Comparison of ENCODE assay signal across 13 cellular contexts in the genomic region with DNA sequence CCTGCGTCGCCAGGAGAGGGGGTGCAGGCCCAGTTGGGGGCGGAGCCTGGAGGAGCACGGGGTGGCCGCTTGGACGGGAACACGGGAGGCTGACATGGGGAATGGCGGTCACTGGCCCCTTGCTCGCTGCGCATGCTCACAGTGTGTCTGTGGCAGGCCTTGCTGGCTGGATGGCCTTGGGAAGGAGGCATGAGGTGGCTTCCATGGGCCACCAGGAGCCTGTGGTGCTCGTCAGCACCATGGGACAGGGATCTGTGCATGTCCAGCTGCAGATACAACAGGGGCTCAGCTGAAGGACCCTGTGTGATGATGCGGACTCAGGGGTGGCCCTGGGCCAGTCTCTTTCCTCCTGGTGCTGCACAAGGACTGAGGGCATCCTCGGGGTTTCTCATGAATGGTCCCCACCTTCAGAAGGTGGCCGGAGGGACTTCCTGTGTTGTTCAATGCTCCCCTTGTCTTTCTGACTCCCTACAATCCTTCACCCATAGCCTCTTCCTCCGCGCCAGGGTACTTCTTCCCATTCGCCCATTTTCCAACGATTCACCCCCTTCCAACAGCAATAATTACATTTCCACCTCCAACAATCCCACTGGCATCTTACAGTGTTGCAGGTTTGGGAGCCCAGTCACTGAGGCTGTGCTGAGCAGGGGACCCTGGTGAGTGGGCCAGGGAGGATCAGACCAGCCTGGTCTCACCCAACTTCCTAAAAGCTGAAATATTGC. TPM values are rescaled to one million over a fixed set of nuclear protein-coding genes. Genes with fewer than 3 reads are reported as not detected.
DNase-seq lines count a peak whose midpoint lies in the region; ATAC-seq and TF ChIP-seq lines count a peak whose summit lies in the region.
"Had no signal": no experiment of that assay in that cellular context is flagged by ENCODE, and none has a peak within 500 bp of the region (broad histone marks: within the 10 kb centered on the region; RNA-seq: fewer than 3 reads in every experiment).

No MANE protein-coding gene starts in this region.

- no peaks in the 10 kb centered on the region for H3K27me3 Mint-ChIP-seq in chondrocyte (ENCODE audit: low read depth)

- H3K27me3 ChIP-seq in A673 (replicated peaks; ENCODE audit: insufficient read depth, low read depth, low read length, poor library complexity): no peaks in the 10 kb centered on the region
- H3K27me3 ChIP-seq: sigmoid colon had no signal

- no TSS peak for BruUV-seq in A673 (replicated peaks; lab: Mats Ljungman, UMichigan)

- intact Hi-C loops in A673 (cut with micrococcal nuclease; ENCODE audit: unreplicated experiment): no loop called here

- TF ChIP-seq CTCF in A673 (conservative IDR thresholded peaks at IDR 0.05; ENCODE audit: low read depth, low read length) (0 out of 2 replicates have a peak, but pooled peaks have one; percentile 23), chondrocyte (IDR thresholded peaks at IDR 0.05) (peak; percentile 31)

- H3K27ac Mint-ChIP-seq in chondrocyte (ENCODE audit: unreplicated experiment): no peak overlapping the region
- H3K27ac Mint-ChIP-seq: brain had no signal

- peaks cover 23% of the 10 kb centered on the region for H3K4me1 Mint-ChIP-seq in chondrocyte (ENCODE audit: low read depth)
- H3K4me1 Mint-ChIP-seq: brain had no signal

- H3K27ac ChIP-seq in A673 (ENCODE audit: low read depth, low read length, poor library complexity, severe bottlenecking): no peak overlapping the region
- H3K27ac ChIP-seq: sigmoid colon had no signal

- H3K4me3 ChIP-seq in A673 (ENCODE audit: low read depth, low read length, poor library complexity, severe bottlenecking): no peak overlapping the region
- H3K4me3 ChIP-seq: sigmoid colon had no signal

- H3K36me3 ChIP-seq in A673 (ENCODE audit: insufficient read depth, low read length, poor library complexity, severe bottlenecking): no peaks in the 10 kb centered on the region
- H3K36me3 ChIP-seq: sigmoid colon had no signal

- DNase-seq in A673 (ENCODE audit: low spot score): no peak
- DNase-seq in COLO829 (ENCODE audit: low spot score): peak; percentile 42
- peak; percentile 25 for DNase-seq in NAMALWA (ENCODE audit: low spot score)
- no peak for DNase-seq in chondrocyte (ENCODE audit: low spot score)
- no peak for DNase-seq in GM03348 (ENCODE audit: low spot score)
- DNase-seq in OCI-M1 (lab: John Stamatoyannopoulos, UW): no peak
- DNase-seq: DND-41, NCI-H345, sigmoid colon had no signal

- H3K4me3 Mint-ChIP-seq in chondrocyte (ENCODE audit: unreplicated experiment): no peak overlapping the region
- H3K4me3 Mint-ChIP-seq: brain had no signal

- H3K36me3 Mint-ChIP-seq in chondrocyte (ENCODE audit: low read depth): peaks cover 8% of the 10 kb centered on the region
- H3K36me3 Mint-ChIP-seq: brain had no signal

- H3K9me3 Mint-ChIP-seq in chondrocyte (ENCODE audit: low read depth): peaks cover 14% of the 10 kb centered on the region

- POLR2A ChIA-PET in A673 (lab: Charles Lee; ENCODE audit: low non-redundant PET): no interaction called here

- no peaks in the 10 kb centered on the region for H3K4me1 ChIP-seq in A673 (ENCODE audit: insufficient read depth, low read length, poor library complexity, severe bottlenecking)

- ATAC-seq in HG03097 (IDR thresholded peaks at IDR 0.05; ENCODE audit: low FRiP score, unreplicated experiment): no peak
- no peak for ATAC-seq in HG03196 (IDR thresholded peaks at IDR 0.05; ENCODE audit: unreplicated experiment)
- ATAC-seq: esophagus mucosa had no signal

- no peaks in the 10 kb centered on the region for H3K9me3 ChIP-seq in A673 (ENCODE audit: low read depth, low read length, poor library complexity, severe bottlenecking)

- CTCF ChIA-PET in A673 (lab: Charles Lee): no interaction called here

RNA-seq across cellular contexts. Expression of a gene that starts 3.4 kb away (rescaled TPM):
- 0.37 and 0.61 TPM in 2 replicates for total RNA-seq in A673 (2021)
- 20.6 to 21.9 TPM (median 21.3 TPM) in 3 replicates for total RNA-seq in chondrocyte

Comparison
In these comparisons a context has a peak if more than half of its experiments do, and no peak if none do; other contexts are left out.
1. DNase-seq: peak in COLO829 (single experiment) and NAMALWA (single experiment); none in A673 (single experiment), chondrocyte (single experiment), GM03348 (single experiment) and OCI-M1 (single experiment).
2. RNA of a gene that starts 3.4 kb away (total RNA-seq): 20.6 to 21.9 TPM in chondrocyte; 0.37 to 0.61 TPM in A673; every median in the first group is over 10 times any median in the second.